In genomic region chr11:106496677-106497076, GRCh38 we compare ENCODE assay signal across 22 cellular contexts.
"Had no signal": no experiment of that assay in that cellular context is flagged by ENCODE, and none has a peak within 500 bp of the region (broad histone marks: within the 10 kb centered on the region; RNA-seq: fewer than 3 reads in every experiment).

No MANE protein-coding gene starts in this region.

- DNase-seq: caudate nucleus; cerebellar nuclear complex; cortex of kidney; effector memory CD8-positive, alpha-beta T cell; esophagus squamous epithelium; foreskin melanocyte; head of caudate nucleus; left cardiac atrium; mesendoderm; naive thymus-derived CD8-positive, alpha-beta T cell; nephron progenitor cell; nucleus accumbens; sigmoid colon; stimulated activated CD4-positive, alpha-beta T cell treated with anti-CD3 and anti-CD28 coated beads, Interleukin-4, amount 100 ng/mL, for 4 hours; stimulated activated naive CD8-positive, alpha-beta T cell treated with anti-CD3 and anti-CD28 coated beads, Interleukin-15, Interleukin-2, amounts not matched to agents 100 U/mL and 50 U/mL, for 24 hours; substantia nigra; testis; tibial artery had no signal

- H3K36me3 ChIP-seq: esophagus squamous epithelium, left lung, prostate gland, right atrium auricular region, sigmoid colon, tibial artery had no signal

- H3K9me3 ChIP-seq: esophagus squamous epithelium, prostate gland, right atrium auricular region, sigmoid colon, testis, tibial artery had no signal

- ATAC-seq: effector memory CD8-positive, alpha-beta T cell; left cardiac atrium; left lung; naive thymus-derived CD8-positive, alpha-beta T cell; stimulated activated memory B cell treated with anti-CD40 and anti-IgM and Interleukin-4, amounts not matched to agents 10 μg/mL and 1 μg/mL and 100 μg/mL, for 72 hours; stimulated activated naive CD8-positive, alpha-beta T cell treated with anti-CD3 and anti-CD28 coated beads, Interleukin-15, Interleukin-2, amounts not matched to agents 100 U/mL and 50 U/mL, for 24 hours had no signal

- H3K4me3 ChIP-seq: esophagus squamous epithelium, left lung, prostate gland, right atrium auricular region, sigmoid colon, testis, tibial artery had no signal

- H3K4me1 ChIP-seq: esophagus squamous epithelium, left lung, prostate gland, right atrium auricular region, testis, tibial artery had no signal

- H3K27me3 ChIP-seq: esophagus squamous epithelium, left lung, right atrium auricular region, sigmoid colon, testis, tibial artery had no signal
